ENCODE assay signal across 8 cellular contexts in genomic region chr14:58637391-58638230, GRCh38. TPM values are rescaled to one million over a fixed set of nuclear protein-coding genes. Genes with fewer than 3 reads are reported as not detected.
A peak's percentile ranks its signal among the peaks of the same experiment; 100 is the strongest.
DNase-seq lines count a peak whose midpoint lies in the region; ATAC-seq lines count a peak whose summit lies in the region.

TSS of gene DACT1 (plus strand) at chr14:58637962. CDS start at chr14:58638203, 241 bp downstream.

- ATAC-seq in GM21367 (IDR thresholded peaks at IDR 0.05; ENCODE audit: unreplicated experiment) = peak; percentile 35
- ATAC-seq in left lobe of liver = peak; percentile 79

- DNase-seq in Daoy (ENCODE audit: low read depth) = peak; percentile 87
- peak; percentile 41 for DNase-seq in activated CD4-positive, alpha-beta T cell treated with anti-CD3 and anti-CD28 coated beads for 1 hour
- peak; percentile 45 for DNase-seq in dermis blood vessel endothelial cell
- DNase-seq in left lobe of liver (ENCODE audit: low spot score) = peak; percentile 53
- DNase-seq in stimulated activated CD4-positive, alpha-beta T cell treated with anti-CD3 and anti-CD28 coated beads, Interleukin-2, amount 100 ng/mL, for 48 hours = peak; percentile 26 to 56
- DNase-seq in HT-29 (ENCODE audit: low spot score) = no peak

- H3K4me1 ChIP-seq in HUES48 (ENCODE audit: control insufficient read depth, insufficient read depth, low read length) = peaks cover 54% of the 10 kb centered on the region

- peaks cover 12% of the 10 kb centered on the region for H3K36me3 ChIP-seq in HUES48 (ENCODE audit: control insufficient read depth, insufficient read depth, low read length)

- peak within 1 kb of the TSS; percentile 70 for H3K4me3 ChIP-seq in HUES48 (ENCODE audit: low read depth, low read length)

- no peaks in the 10 kb centered on the region for H3K9me3 ChIP-seq in HUES48 (ENCODE audit: control insufficient read depth, insufficient read depth, low read length)

- peaks cover 57% of the 10 kb centered on the region for H3K27me3 ChIP-seq in HUES48 (ENCODE audit: control insufficient read depth, insufficient read depth, low read length)

- H3K27ac ChIP-seq in HUES48 (ENCODE audit: low read depth, low read length) = peak within 1 kb of the TSS; percentile 56

- H3K9ac ChIP-seq in HUES48 (ENCODE audit: low read depth, low read length) = peak within 1 kb of the TSS; percentile 56

RNA-seq across cellular contexts. Expression of gene DACT1, which starts in this region (rescaled TPM):
- 18.3 and 19.8 TPM in 2 replicates for total RNA-seq in Daoy (2014; rRNA removed; shearing (Covaris generic))
- total RNA-seq in dermis blood vessel endothelial cell (0.05 and 0.34 TPM in 2 replicates), left lobe of liver (1.0 TPM)
- not detected in 2 replicates for total RNA-seq in HT-29 (2014; rRNA removed; shearing (Covaris generic))

Comparison
In these comparisons a context has a peak if more than half of its experiments do, and no peak if none do; other contexts are left out.
1. Peak in DNase-seq in dermis blood vessel endothelial cell; RNA of the gene not detected or under 1 TPM.